Comparison of ENCODE assay signal across 24 cellular contexts in genomic region chr7:81842361-81842760, GRCh38.
"Had no signal": no experiment of that assay in that cellular context is flagged by ENCODE, and none has a peak within 500 bp of the region (broad histone marks: within the 10 kb centered on the region; RNA-seq: fewer than 3 reads in every experiment).

No MANE protein-coding gene starts in this region.

- H3K27ac ChIP-seq: left ventricle myocardium inferior, ovary, right atrium auricular region, right lobe of liver, tibial nerve, uterus had no signal

- H3K4me3 ChIP-seq: left ventricle myocardium inferior, lung, ovary, right atrium auricular region, right lobe of liver, smooth muscle cell, tibial nerve, uterus had no signal

- DNase-seq: islet precursor cell; left ventricle myocardium inferior; mesendoderm; naive B cell; natural killer cell; nephron progenitor cell; ovary; right lobe of liver; stimulated activated CD4-positive, alpha-beta T cell treated with anti-CD3 and anti-CD28 coated beads, Interleukin-1b, Interleukin-23, amount 100 ng/mL, for 48 hours; stimulated activated CD4-positive, alpha-beta T cell treated with anti-CD3 and anti-CD28 coated beads, Interleukin-2, amount 100 ng/mL, for 48 hours; stimulated activated CD4-positive, alpha-beta T cell treated with anti-CD3 and anti-CD28 coated beads, Interleukin-4, amount 100 ng/mL, for 4 hours; stimulated activated CD8-positive, alpha-beta memory T cell treated with anti-CD3 and anti-CD28 coated beads, Interleukin-4, amount 100 ng/mL, for 48 hours; stimulated activated naive CD4-positive, alpha-beta T cell treated with Interleukin-2 at 50 U/mL for 16 hours; stimulated activated naive CD8-positive, alpha-beta T cell treated with anti-CD3 and anti-CD28 coated beads, Interleukin-15, amount 100 ng/mL, for 72 hours; substantia nigra; uterus had no signal

- H3K9me3 ChIP-seq: ovary, right atrium auricular region, right lobe of liver, tibial nerve, uterus had no signal

- H3K4me1 Mint-ChIP-seq: natural killer cell had no signal

- ATAC-seq: natural killer cell; right lobe of liver; stimulated activated memory B cell treated with anti-CD40 and anti-IgM and Interleukin-4, amounts not matched to agents 10 μg/mL and 1 μg/mL and 100 μg/mL, for 72 hours; stimulated activated naive CD8-positive, alpha-beta T cell treated with anti-CD3 and anti-CD28 coated beads, Interleukin-15, amount 100 ng/mL, for 72 hours had no signal

- H3K36me3 ChIP-seq: left ventricle myocardium inferior, ovary, right atrium auricular region, right lobe of liver, tibial nerve, uterus had no signal

- H3K36me3 Mint-ChIP-seq: mesothelial cell of epicardium; naive B cell; natural killer cell; stimulated activated memory B cell treated with anti-CD40 and anti-IgM and Interleukin-4, amounts not matched to agents 10 μg/mL and 1 μg/mL and 100 μg/mL, for 72 hours; type B pancreatic cell had no signal

- H3K4me1 ChIP-seq: left ventricle myocardium inferior, right atrium auricular region, right lobe of liver, tibial nerve, uterus had no signal

- H3K27me3 ChIP-seq: ovary, right atrium auricular region, right lobe of liver, tibial nerve, uterus had no signal

- H3K4me2 ChIP-seq: smooth muscle cell had no signal

- H3K27me3 Mint-ChIP-seq: naive B cell; progenitor cell of endocrine pancreas; stimulated activated memory B cell treated with anti-CD40 and anti-IgM and Interleukin-4, amounts not matched to agents 10 μg/mL and 1 μg/mL and 100 μg/mL, for 72 hours; stimulated activated naive CD8-positive, alpha-beta T cell treated with anti-CD3 and anti-CD28 coated beads, Interleukin-15, amount 100 ng/mL, for 72 hours; type B pancreatic cell had no signal

- H3K27ac Mint-ChIP-seq: mesothelial cell of epicardium; naive B cell; natural killer cell; nephron progenitor cell; progenitor cell of endocrine pancreas; stimulated activated memory B cell treated with anti-CD40 and anti-IgM and Interleukin-4, amounts not matched to agents 10 μg/mL and 1 μg/mL and 100 μg/mL, for 72 hours; stimulated activated naive CD8-positive, alpha-beta T cell treated with anti-CD3 and anti-CD28 coated beads, Interleukin-15, amount 100 ng/mL, for 72 hours; type B pancreatic cell had no signal

- H3K4me3 Mint-ChIP-seq: mesothelial cell of epicardium; naive B cell; natural killer cell; nephron progenitor cell; stimulated activated memory B cell treated with anti-CD40 and anti-IgM and Interleukin-4, amounts not matched to agents 10 μg/mL and 1 μg/mL and 100 μg/mL, for 72 hours; stimulated activated naive CD8-positive, alpha-beta T cell treated with anti-CD3 and anti-CD28 coated beads, Interleukin-15, amount 100 ng/mL, for 72 hours; type B pancreatic cell had no signal
